Comparison of ENCODE assay signal across 9 cellular contexts in the genomic region with DNA sequence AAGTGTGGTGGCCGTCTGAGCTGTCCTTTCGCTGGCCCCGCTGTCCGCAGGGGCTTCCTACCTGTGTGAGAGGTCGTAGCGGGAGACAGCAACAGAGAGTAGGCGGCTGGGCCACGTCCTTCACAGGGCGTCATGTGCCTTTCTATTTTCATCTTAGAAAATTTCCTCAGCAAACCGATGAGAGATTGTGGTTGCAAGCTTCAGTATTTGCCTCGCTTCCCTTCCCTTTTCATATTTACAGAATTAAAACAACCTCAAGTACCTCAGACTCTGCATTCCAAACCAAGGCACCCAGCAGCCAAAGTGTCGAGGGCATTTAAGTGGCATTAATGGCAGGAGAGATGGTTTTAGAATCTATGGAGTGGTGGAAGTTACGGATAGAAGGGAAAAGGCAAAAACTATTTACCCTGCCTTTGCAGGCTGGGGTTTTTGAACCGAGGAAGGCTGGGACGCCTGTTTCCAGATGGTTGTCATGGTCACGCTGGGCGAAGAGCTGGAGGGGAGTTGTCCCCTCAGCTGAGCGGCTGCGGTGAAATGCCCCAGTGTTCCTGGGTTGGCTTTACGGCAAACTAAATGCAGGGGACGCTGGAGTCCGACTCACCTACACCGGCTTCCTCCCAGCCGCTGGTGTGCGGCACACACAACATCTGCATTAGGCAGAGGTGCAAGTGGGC. TPM values are rescaled to one million over a fixed set of nuclear protein-coding genes. Genes with fewer than 3 reads are reported as not detected.
DNase-seq lines count a peak whose midpoint lies in the region; ATAC-seq, FAIRE-seq and TF ChIP-seq lines count a peak whose summit lies in the region.
"Had no signal": no experiment of that assay in that cellular context is flagged by ENCODE, and none has a peak within 500 bp of the region (broad histone marks: within the 10 kb centered on the region; RNA-seq: fewer than 3 reads in every experiment).

No MANE protein-coding gene starts in this region.

- peaks cover 3% of the 10 kb centered on the region; the same call in 1 of the 2 replicates for H3K36me3 ChIP-seq in MM.1S (replicated peaks; ENCODE audit: insufficient read depth, low read length)

- peak overlapping the region; percentile 84 for H3K27ac ChIP-seq in MM.1S (ENCODE audit: low read length)

- peaks cover 33% of the 10 kb centered on the region for H3F3A ChIP-seq in MM.1S (ENCODE audit: insufficient read depth, low read length)

- H3K9ac ChIP-seq in MM.1S (ENCODE audit: low read length) = peak overlapping the region; percentile 41; the same call in 1 of the 2 replicates

- H3K4me2 ChIP-seq in MM.1S (ENCODE audit: low read depth, low read length) = peak overlapping the region; percentile 77

- no peaks in the 10 kb centered on the region for H3K27me3 ChIP-seq in MM.1S (replicated peaks; ENCODE audit: insufficient read depth, low read length)

- DNase-seq in MM.1S (peak; percentile 71), memory B cell (ENCODE audit: low spot score in 2 of 2) (peak in 1 of 2 donors; percentile 54), mesenteric fat pad (ENCODE audit: low spot score) (no peak), frontal cortex (ENCODE audit: low spot score in 2 of 2) (no peak), NCI-H2081 (lab: John Stamatoyannopoulos, UW) (no peak), ecto neural progenitor cell (ENCODE audit: low spot score) (no peak)
- DNase-seq: activated gamma-delta T cell treated with Interleukin-2 at 50 U/mL for 16 hours had no signal

- no peaks in the 10 kb centered on the region for H3K9me2 ChIP-seq in MM.1S (replicated peaks; ENCODE audit: insufficient read depth, low read length)

- peak overlapping the region; percentile 20 for H3K4me3 ChIP-seq in MM.1S (ENCODE audit: low read length)

- H3K79me2 ChIP-seq in MM.1S (ENCODE audit: low read length) = no peaks in the 10 kb centered on the region

- peaks cover 21% of the 10 kb centered on the region for H3K36me3 Mint-ChIP-seq in memory B cell

- ATAC-seq in GM18498 (IDR thresholded peaks at IDR 0.05; ENCODE audit: unreplicated experiment) (peak; percentile 57), GM21717 (IDR thresholded peaks at IDR 0.05; ENCODE audit: unreplicated experiment) (peak; percentile 54), memory B cell (ENCODE audit: low read depth) (peak; percentile 80)

- H3K9me3 ChIP-seq in MM.1S (replicated peaks; ENCODE audit: insufficient read depth, low read length) = no peaks in the 10 kb centered on the region

- peaks cover 40% of the 10 kb centered on the region for H3K4me1 ChIP-seq in MM.1S (ENCODE audit: low read length)

- H3K27me3 Mint-ChIP-seq in memory B cell = peaks cover 2% of the 10 kb centered on the region

- no peaks in the 10 kb centered on the region for H4K20me1 ChIP-seq in MM.1S (ENCODE audit: insufficient read depth, low read length)

- H3K9me3 Mint-ChIP-seq in memory B cell = no peaks in the 10 kb centered on the region

- H3K27ac Mint-ChIP-seq in memory B cell = peak overlapping the region; percentile 99

- H3K4me3 Mint-ChIP-seq in memory B cell = peak overlapping the region; percentile 78

- H2AFZ ChIP-seq in MM.1S (ENCODE audit: low read length) = 0 out of 2 replicates have a peak overlapping the region, but pooled peaks have one; percentile 5

- FAIRE-seq in frontal cortex (lab: Jason Lieb, UNC) = no peak

- peaks cover 48% of the 10 kb centered on the region for H3K4me1 Mint-ChIP-seq in memory B cell

- no peak for TF ChIP-seq CTCF in MM.1S (IDR thresholded peaks at IDR 0.05; ENCODE audit: low read length)

RNA-seq across cellular contexts. Expression of gene WIPI2, which starts 41.9 kb away (rescaled TPM):
- total RNA-seq in mesenteric fat pad (65.9 TPM), frontal cortex (40.4 TPM)

RNA-seq across cellular contexts. Expression of gene SLC29A4, which starts 50.8 kb away (rescaled TPM):
- total RNA-seq in mesenteric fat pad = 38.2 TPM
- total RNA-seq in frontal cortex = 14.7 TPM
